In genomic region chr17:57747221-57748017, GRCh38 we compare ENCODE assay signal across 8 cellular contexts. TPM values are rescaled to one million over a fixed set of nuclear protein-coding genes. Genes with fewer than 3 reads are reported as not detected.
A peak's percentile ranks its signal among the peaks of the same experiment; 100 is the strongest.
DNase-seq lines count a peak whose midpoint lies in the region; ATAC-seq and TF ChIP-seq lines count a peak whose summit lies in the region.

No MANE protein-coding gene starts in this region.

- no peak overlapping the region for H3K4me3 ChIP-seq in Karpas-422 (ENCODE audit: low read length)
- no peak overlapping the region for H3K4me3 ChIP-seq in PC-9

- H3K36me3 ChIP-seq in Karpas-422 (ENCODE audit: insufficient read depth, low read length), result no peaks in the 10 kb centered on the region
- no peaks in the 10 kb centered on the region for H3K36me3 ChIP-seq in PC-9 (ENCODE audit: low read depth)

- no peaks in the 10 kb centered on the region for H3K36me3 Mint-ChIP-seq in activated naive CD4-positive, alpha-beta T cell treated with anti-CD3 and anti-CD28 coated beads, Interleukin-2, amount 10 ng/mL, durations not matched to agents 7 days and 5 days

- H3K9ac ChIP-seq in Karpas-422 (ENCODE audit: low read length), result no peak overlapping the region

- no peak for ATAC-seq in HG02642 (IDR thresholded peaks at IDR 0.05; ENCODE audit: poor library complexity, unreplicated experiment)

- H3K9me3 Mint-ChIP-seq in activated naive CD4-positive, alpha-beta T cell treated with anti-CD3 and anti-CD28 coated beads, Interleukin-2, amount 10 ng/mL, durations not matched to agents 7 days and 5 days, result no peaks in the 10 kb centered on the region

- peaks cover 42% of the 10 kb centered on the region for H3K27me3 Mint-ChIP-seq in activated naive CD4-positive, alpha-beta T cell treated with anti-CD3 and anti-CD28 coated beads, Interleukin-2, amount 10 ng/mL, durations not matched to agents 7 days and 5 days

- H3K4me1 Mint-ChIP-seq in activated naive CD4-positive, alpha-beta T cell treated with anti-CD3 and anti-CD28 coated beads, Interleukin-2, amount 10 ng/mL, durations not matched to agents 7 days and 5 days, result peaks cover 7% of the 10 kb centered on the region

- H3K79me2 ChIP-seq in Karpas-422 (ENCODE audit: low read length) (no peaks in the 10 kb centered on the region), PC-9 (ENCODE audit: low read depth) (no peaks in the 10 kb centered on the region)

- H3F3A ChIP-seq in PC-9 (ENCODE audit: insufficient read depth, low read depth), result no peaks in the 10 kb centered on the region

- no peaks in the 10 kb centered on the region for H3K9me3 ChIP-seq in Karpas-422 (ENCODE audit: low read length)
- no peaks in the 10 kb centered on the region for H3K9me3 ChIP-seq in PC-9 (ENCODE audit: insufficient read depth, low read depth)

- H2AFZ ChIP-seq in Karpas-422 (ENCODE audit: low read length) (no peak overlapping the region), PC-9 (no peak overlapping the region)

- H3K4me1 ChIP-seq in Karpas-422 (ENCODE audit: low read length) (peaks cover 19% of the 10 kb centered on the region), PC-9 (replicated peaks; ENCODE audit: insufficient read depth) (no peaks in the 10 kb centered on the region)

- BruUV-seq in PC-9 (replicated peaks; lab: Mats Ljungman, UMichigan), result no TSS peak

- no peak overlapping the region for H3K27ac ChIP-seq in Karpas-422 (ENCODE audit: low read length)
- no peak overlapping the region for H3K27ac ChIP-seq in PC-9

- H3K27me3 ChIP-seq in Karpas-422 (ENCODE audit: low read length), result no peaks in the 10 kb centered on the region
- H3K27me3 ChIP-seq in PC-9 (ENCODE audit: insufficient read depth, low read depth), result peaks cover 82% of the 10 kb centered on the region

- no peak overlapping the region for H3K4me3 Mint-ChIP-seq in activated naive CD4-positive, alpha-beta T cell treated with anti-CD3 and anti-CD28 coated beads, Interleukin-2, amount 10 ng/mL, durations not matched to agents 7 days and 5 days

- peak; percentile 88 for TF ChIP-seq CTCF in PC-9 (conservative IDR thresholded peaks at IDR 0.05)

- no peaks in the 10 kb centered on the region for H4K20me1 ChIP-seq in Karpas-422 (ENCODE audit: insufficient read depth, low read depth, low read length)
- no peaks in the 10 kb centered on the region; the same call in 1 of the 2 replicates for H4K20me1 ChIP-seq in PC-9 (ENCODE audit: insufficient read depth)

- CTCF ChIA-PET in PC-9 (lab: Charles Lee), result interaction anchor here (0.5 to 1.0 kb wide), 9 partner anchors 14 to 617 kb away, joined by 3 to 7 read pairs (median 4); partner anchors contain the start of gene MRPS23
- CTCF ChIA-PET in activated naive CD4-positive, alpha-beta T cell treated with anti-CD3 and anti-CD28 coated beads, Interleukin-2, amount 10 ng/mL, durations not matched to agents 7 days and 5 days (lab: Charles Lee), result interaction anchor here (0.6 to 3.0 kb wide), 21 partner anchors 11 to 618 kb away, joined by 3 to 19 read pairs (median 4); no protein-coding TSS in a partner anchor

- DNase-seq in Daoy (ENCODE audit: low read depth), result peak; percentile 45
- peak; percentile 90 for DNase-seq in Karpas-422
- peak; percentile 15 to 54 for DNase-seq in PC-9
- peak; percentile 57 for DNase-seq in activated naive CD4-positive, alpha-beta T cell treated with anti-CD3 and anti-CD28 coated beads, Interleukin-2, amount 10 ng/mL, durations not matched to agents 7 days and 5 days
- peak in 41 of 42 donors; percentile 18 to 84 (median 52) for DNase-seq in head of caudate nucleus
- DNase-seq in putamen (ENCODE audit: low spot score), result peak; percentile 66
- no peak for DNase-seq in posterior vena cava (ENCODE audit: low spot score)

- no peak overlapping the region for H3K27ac Mint-ChIP-seq in activated naive CD4-positive, alpha-beta T cell treated with anti-CD3 and anti-CD28 coated beads, Interleukin-2, amount 10 ng/mL, durations not matched to agents 7 days and 5 days

- intact Hi-C loops in PC-9 (cut with micrococcal nuclease; ENCODE audit: unreplicated experiment), result loop anchor here (1.0 to 5.0 kb wide), 4 partner anchors 150 to 610 kb away; no protein-coding TSS in a partner anchor
- intact Hi-C loops in head of caudate nucleus (cut with DNase I), result loop anchor here (10.0 kb wide), 2 partner anchors 503 to 623 kb away; no protein-coding TSS in a partner anchor
- intact Hi-C loops in posterior vena cava (cut with DNase I), result loop anchor here (10.0 kb wide), 3 partner anchors 503 to 623 kb away; no protein-coding TSS in a partner anchor

- no peak overlapping the region for H3K4me2 ChIP-seq in Karpas-422 (ENCODE audit: low read depth, low read length, poor library complexity, severe bottlenecking)
- no peak overlapping the region for H3K4me2 ChIP-seq in PC-9

- H3K9me2 ChIP-seq in Karpas-422 (replicated peaks; ENCODE audit: insufficient read depth, low read length) (no peaks in the 10 kb centered on the region), PC-9 (ENCODE audit: insufficient read depth) (no peaks in the 10 kb centered on the region)

- POLR2A ChIA-PET in PC-9 (lab: Charles Lee; ENCODE audit: unreplicated experiment), result interaction anchor here (0.6 to 0.7 kb wide), 2 partner anchors 150 to 315 kb away, joined by 3 to 8 read pairs; no protein-coding TSS in a partner anchor

RNA-seq across cellular contexts. Expression of gene CCDC182, which starts 2.3 kb away (rescaled TPM):
- total RNA-seq in Daoy (2014; rRNA removed; shearing (Covaris generic)), result not detected in 2 replicates
- total RNA-seq in Karpas-422 (2014; rRNA removed; shearing (Covaris generic); ENCODE audit: low replicate concordance), result not detected in 2 replicates
- total RNA-seq in PC-9 (2021) (not detected in 2 replicates), posterior vena cava (not detected)
